ENCODE assay signal across 8 cellular contexts in genomic region chr10:22228943-22229755, GRCh38.
DNase-seq lines count a peak whose midpoint lies in the region; ATAC-seq and TF ChIP-seq lines count a peak whose summit lies in the region.

No MANE protein-coding gene starts in this region.

- peak overlapping the region; percentile 71 for H3K4me3 ChIP-seq in choroid plexus epithelial cell (ENCODE audit: low read depth, low read length)

- no peak for TF ChIP-seq CTCF in choroid plexus epithelial cell (conservative IDR thresholded peaks at IDR 0.05; ENCODE audit: low read depth, low read length)

- in situ Hi-C loops in GM18951 (cut with MboI; ENCODE audit: low sequenced_read_pairs, unreplicated experiment) = no loop called here

- TF ChIP-seq POLR2A in GM18951 (IDR thresholded peaks at IDR 0.05; ENCODE audit: extremely low read depth, insufficient read depth, insufficient read length) = peak; percentile 29

- peak; percentile 82 for ATAC-seq in HG03175 (IDR thresholded peaks at IDR 0.05; ENCODE audit: unreplicated experiment)

- DNase-seq in AG08395 (ENCODE audit: low spot score) (peak; percentile 86), NCI-H446 (lab: John Stamatoyannopoulos, UW) (peak; percentile 90 to 92), choroid plexus epithelial cell (ENCODE audit: low read depth) (peak; percentile 95), kidney tubule cell (ENCODE audit: low spot score) (peak; percentile 95)
- peak; percentile 80 to 89 for DNase-seq in activated CD4-positive, alpha-beta T cell treated with anti-CD3 and anti-CD28 coated beads for 24 hours (ENCODE audit: low read depth in 2 of 2)
- DNase-seq in stimulated activated CD4-positive, alpha-beta T cell treated with anti-CD3 and anti-CD28 coated beads, Interleukin-15, amount 100 ng/mL, for 48 hours (ENCODE audit: low read depth in 2 of 2) = peak; percentile 76 to 80

Comparison
In these comparisons a context has a peak if more than half of its experiments do, and no peak if none do; other contexts are left out.
1. Peak in every context shown above with its lines: DNase-seq, ATAC-seq and H3K4me3 ChIP-seq.